In genomic region chr15:38558714-38559059, GRCh38 we compare ENCODE assay signal across 11 cellular contexts. TPM values are rescaled to one million over a fixed set of nuclear protein-coding genes. Genes with fewer than 3 reads are reported as not detected.
DNase-seq lines count a peak whose midpoint lies in the region; ATAC-seq and TF ChIP-seq lines count a peak whose summit lies in the region.
"Had no signal": no experiment of that assay in that cellular context is flagged by ENCODE, and none has a peak within 500 bp of the region (broad histone marks: within the 10 kb centered on the region; RNA-seq: fewer than 3 reads in every experiment).

No MANE protein-coding gene starts in this region.

- peaks cover 51% of the 10 kb centered on the region for H3K27me3 ChIP-seq in A673 (replicated peaks; ENCODE audit: insufficient read depth, low read depth, low read length, poor library complexity)

- no peaks in the 10 kb centered on the region for H3K36me3 ChIP-seq in A673 (ENCODE audit: insufficient read depth, low read length, poor library complexity, severe bottlenecking)
- H3K36me3 ChIP-seq: prostate gland, stomach had no signal

- H3K27ac Mint-ChIP-seq in activated naive CD4-positive, alpha-beta T cell treated with anti-CD3 and anti-CD28 coated beads, Interleukin-2, amount 50 U/mL, for 24 hours: peak overlapping the region; percentile 99
- peak overlapping the region; percentile 98 for H3K27ac Mint-ChIP-seq in activated naive CD8-positive, alpha-beta T cell
- H3K27ac Mint-ChIP-seq: mesothelial cell of epicardium had no signal

- POLR2A ChIA-PET in A673 (lab: Charles Lee; ENCODE audit: low non-redundant PET): no interaction called here

- peak overlapping the region; percentile 85 for H3K4me3 Mint-ChIP-seq in activated naive CD4-positive, alpha-beta T cell treated with anti-CD3 and anti-CD28 coated beads, Interleukin-2, amount 50 U/mL, for 24 hours
- H3K4me3 Mint-ChIP-seq in activated naive CD8-positive, alpha-beta T cell: peak overlapping the region; percentile 86
- H3K4me3 Mint-ChIP-seq: mesothelial cell of epicardium had no signal

- no peak for ATAC-seq in HG03095 (IDR thresholded peaks at IDR 0.05; ENCODE audit: unreplicated experiment)

- no peak for DNase-seq in activated naive CD4-positive, alpha-beta T cell treated with anti-CD3 and anti-CD28 coated beads, Interleukin-2, amount 50 U/mL, for 16 hours
- DNase-seq in foreskin fibroblast (peak; percentile 28 to 43), superior temporal gyrus (ENCODE audit: extremely low spot score) (peak; percentile 9), A673 (ENCODE audit: low spot score) (no peak), erythroblast (lab: John Stamatoyannopoulos, UW) (no peak)
- DNase-seq: stomach had no signal

- peaks cover 97% of the 10 kb centered on the region for H3K4me1 Mint-ChIP-seq in activated naive CD4-positive, alpha-beta T cell treated with anti-CD3 and anti-CD28 coated beads, Interleukin-2, amount 50 U/mL, for 24 hours
- H3K4me1 Mint-ChIP-seq in activated naive CD8-positive, alpha-beta T cell (ENCODE audit: low read depth): peaks cover 99% of the 10 kb centered on the region

- CTCF ChIA-PET in A673 (lab: Charles Lee): no interaction called here

- H3K4me3 ChIP-seq in foreskin fibroblast (ENCODE audit: low read depth in 1 of 2, low read length in 2 of 2) (no peak overlapping the region), A673 (ENCODE audit: low read depth, low read length, poor library complexity, severe bottlenecking) (no peak overlapping the region)
- H3K4me3 ChIP-seq: prostate gland, stomach had no signal

- no peaks in the 10 kb centered on the region for H3K9me3 Mint-ChIP-seq in activated naive CD4-positive, alpha-beta T cell treated with anti-CD3 and anti-CD28 coated beads, Interleukin-2, amount 50 U/mL, for 24 hours
- no peaks in the 10 kb centered on the region for H3K9me3 Mint-ChIP-seq in activated naive CD8-positive, alpha-beta T cell (ENCODE audit: low read depth)
- H3K9me3 Mint-ChIP-seq: mesothelial cell of epicardium had no signal

- BruUV-seq in A673 (replicated peaks; lab: Mats Ljungman, UMichigan): no TSS peak

- no peak for TF ChIP-seq POLR2A in erythroblast (IDR thresholded peaks at IDR 0.05; ENCODE audit: low read length)

- H3K27me3 Mint-ChIP-seq in activated naive CD4-positive, alpha-beta T cell treated with anti-CD3 and anti-CD28 coated beads, Interleukin-2, amount 50 U/mL, for 24 hours: no peaks in the 10 kb centered on the region
- no peaks in the 10 kb centered on the region for H3K27me3 Mint-ChIP-seq in activated naive CD8-positive, alpha-beta T cell

- peaks cover 23% of the 10 kb centered on the region for H3K36me3 Mint-ChIP-seq in activated naive CD4-positive, alpha-beta T cell treated with anti-CD3 and anti-CD28 coated beads, Interleukin-2, amount 50 U/mL, for 24 hours
- peaks cover 31% of the 10 kb centered on the region for H3K36me3 Mint-ChIP-seq in activated naive CD8-positive, alpha-beta T cell
- H3K36me3 Mint-ChIP-seq: mesothelial cell of epicardium had no signal

- H3K4me1 ChIP-seq in A673 (ENCODE audit: insufficient read depth, low read length, poor library complexity, severe bottlenecking): no peaks in the 10 kb centered on the region
- H3K4me1 ChIP-seq: prostate gland had no signal

- TF ChIP-seq CTCF in foreskin fibroblast (IDR thresholded peaks at IDR 0.05; ENCODE audit: low read depth, low read length) (no peak), A673 (conservative IDR thresholded peaks at IDR 0.05; ENCODE audit: low read depth, low read length) (no peak)

- H3K27ac ChIP-seq in A673 (ENCODE audit: low read depth, low read length, poor library complexity, severe bottlenecking): no peak overlapping the region
- H3K27ac ChIP-seq: prostate gland, stomach had no signal

- H3K9me3 ChIP-seq in A673 (ENCODE audit: low read depth, low read length, poor library complexity, severe bottlenecking): no peaks in the 10 kb centered on the region
- H3K9me3 ChIP-seq: prostate gland, stomach had no signal

- intact Hi-C loops in A673 (cut with micrococcal nuclease; ENCODE audit: unreplicated experiment): loop anchor here (5.0 kb wide), 1 partner anchor 139 kb away; no protein-coding TSS in a partner anchor

RNA-seq across cellular contexts. Expression of gene RASGRP1, which starts 5.9 kb away (rescaled TPM):
- not detected in 2 replicates for total RNA-seq in A673 (2021)

Comparison
In these comparisons a context has a peak if more than half of its experiments do, and no peak if none do; other contexts are left out.
1. DNase-seq: peak in foreskin fibroblast (2 of 2) and superior temporal gyrus (single experiment); none in activated naive CD4-positive, alpha-beta T cell treated with anti-CD3 and anti-CD28 coated beads, Interleukin-2, amount 50 U/mL, for 16 hours (single experiment), A673 (single experiment) and erythroblast (0 of 2).